Comparison of ENCODE assay signal across 8 cellular contexts in genomic region chr22:45239378-45240136, GRCh38. TPM values are rescaled to one million over a fixed set of nuclear protein-coding genes. Genes with fewer than 3 reads are reported as not detected.
DNase-seq lines count a peak whose midpoint lies in the region; ATAC-seq, FAIRE-seq and TF ChIP-seq lines count a peak whose summit lies in the region.

No MANE protein-coding gene starts in this region.

- H2AFZ ChIP-seq in OCI-LY3 (ENCODE audit: low read depth, low read length) = no peak overlapping the region
- peak overlapping the region; percentile 89 for H2AFZ ChIP-seq in neuronal stem cell (ENCODE audit: low read length)

- no peak overlapping the region for H3K4ac ChIP-seq in neuronal stem cell (ENCODE audit: low read length)

- peaks cover 15% of the 10 kb centered on the region; the same call in 1 of the 2 replicates for H4K20me1 ChIP-seq in OCI-LY3 (ENCODE audit: insufficient read depth, low read length)

- H2BK15ac ChIP-seq in neuronal stem cell (ENCODE audit: low read length) = no peak overlapping the region

- H4K8ac ChIP-seq in neuronal stem cell (ENCODE audit: low read depth, low read length) = no peak overlapping the region

- TF ChIP-seq CTCF in GM06990 (IDR thresholded peaks at IDR 0.05; ENCODE audit: insufficient read depth, low read length, poor library complexity, severe bottlenecking) (no peak), OCI-LY3 (IDR thresholded peaks at IDR 0.05; ENCODE audit: low read depth, low read length) (no peak), epithelial cell of esophagus (IDR thresholded peaks at IDR 0.05; ENCODE audit: insufficient read depth, low read depth, low read length, missing control alignments) (no peak)

- H3K4me3 ChIP-seq in GM06990 (replicated peaks; ENCODE audit: low read depth, low read length) (peak overlapping the region; percentile 77), OCI-LY3 (ENCODE audit: low read length) (peak overlapping the region; percentile 82), epithelial cell of esophagus (ENCODE audit: low read length) (peak overlapping the region; percentile 79), neuronal stem cell (ENCODE audit: low read length in 2 of 2) (peak overlapping the region; percentile 71 to 92)

- no peak for ATAC-seq in HG03521 (IDR thresholded peaks at IDR 0.05; ENCODE audit: unreplicated experiment)

- H3K4me1 ChIP-seq in OCI-LY3 (ENCODE audit: low read length) (peaks cover 33% of the 10 kb centered on the region), neuronal stem cell (ENCODE audit: control insufficient read depth in 2 of 2, insufficient read depth in 1 of 2, low read depth in 1 of 2, low read length in 2 of 2) (peaks cover 8 to 18% of the 10 kb centered on the region in 2 donors)

- no peak overlapping the region for H3K14ac ChIP-seq in neuronal stem cell (ENCODE audit: low read length)

- no peak overlapping the region for H2BK12ac ChIP-seq in neuronal stem cell (ENCODE audit: low read length)

- H2BK120ac ChIP-seq in neuronal stem cell (ENCODE audit: low read depth, low read length) = no peak overlapping the region

- H3K23ac ChIP-seq in neuronal stem cell (ENCODE audit: low read depth, low read length, poor library complexity) = peak overlapping the region; percentile 70

- H3K9ac ChIP-seq in OCI-LY3 (ENCODE audit: low read length) = peak overlapping the region; percentile 63; the same call in 1 of the 2 replicates
- H3K9ac ChIP-seq in neuronal stem cell (ENCODE audit: low read depth, low read length, poor library complexity) = peak overlapping the region; percentile 97

- DNase-seq in GM06990 (ENCODE audit: extremely low read depth, insufficient read length) = no peak
- peak; percentile 37 for DNase-seq in epithelial cell of esophagus (ENCODE audit: low read depth)
- DNase-seq in neuronal stem cell (ENCODE audit: low spot score) = no peak
- no peak for DNase-seq in GM12891 (ENCODE audit: insufficient read length, low spot score)
- DNase-seq in HTR-8/SVneo (ENCODE audit: insufficient read length, low spot score) = no peak
- no peak for DNase-seq in activated CD4-positive, CD25-positive, alpha-beta regulatory T cell (lab: John Stamatoyannopoulos, UW)

- no peak for FAIRE-seq in GM12891 (lab: Jason Lieb, UNC)
- no peak for FAIRE-seq in HTR-8/SVneo (lab: Jason Lieb, UNC)

- H3K9me3 ChIP-seq in OCI-LY3 (ENCODE audit: insufficient read depth, low read length) = no peaks in the 10 kb centered on the region
- H3K9me3 ChIP-seq in neuronal stem cell (replicated peaks in 1 of 2; ENCODE audit: control insufficient read depth in 2 of 2, insufficient read depth in 1 of 2, low read depth in 1 of 2, low read length in 2 of 2) = no peaks in the 10 kb centered on the region

- peak overlapping the region; percentile 87 for H3K18ac ChIP-seq in neuronal stem cell (ENCODE audit: low read length)

- H3K36me3 ChIP-seq in GM06990 (ENCODE audit: control insufficient read depth, insufficient read depth, low read length) = no peaks in the 10 kb centered on the region; the same call in 1 of the 2 replicates
- H3K36me3 ChIP-seq in OCI-LY3 (replicated peaks; ENCODE audit: low read depth, low read length) = no peaks in the 10 kb centered on the region
- H3K36me3 ChIP-seq in neuronal stem cell (replicated peaks in 1 of 2; ENCODE audit: control insufficient read depth in 2 of 2, insufficient read depth in 2 of 2, low read length in 2 of 2) = no peaks in the 10 kb centered on the region

- no peaks in the 10 kb centered on the region for H3K79me2 ChIP-seq in OCI-LY3 (ENCODE audit: low read length)

- H4K91ac ChIP-seq in neuronal stem cell (ENCODE audit: low read depth, low read length, poor library complexity) = no peak overlapping the region

- no peak overlapping the region for H2BK5ac ChIP-seq in neuronal stem cell (ENCODE audit: low read length)

- no peak for TF ChIP-seq POLR2A in GM12891 (IDR thresholded peaks at IDR 0.05; ENCODE audit: low read depth, low read length)

- H3K4me2 ChIP-seq in OCI-LY3 (ENCODE audit: low read length) (peak overlapping the region; percentile 96), neuronal stem cell (ENCODE audit: insufficient read depth, low read length, poor library complexity, severe bottlenecking) (peak overlapping the region; percentile 94)

- no CpG with 5 or more reads among the region's 12 CpGs for WGBS in neuronal stem cell (ENCODE audit: extremely low coverage in 2 of 2, insufficient read length in 2 of 2, insufficient replicate concordance in 1 of 2), 2 donors

- peaks cover 17% of the 10 kb centered on the region for H3K79me1 ChIP-seq in neuronal stem cell (ENCODE audit: low read depth, low read length)

- H2AK5ac ChIP-seq in neuronal stem cell (ENCODE audit: low read depth, low read length) = peak overlapping the region; percentile 56

- H3K27ac ChIP-seq in OCI-LY3 (ENCODE audit: low read length) (no peak overlapping the region), neuronal stem cell (replicated peaks; ENCODE audit: low read length) (no peak overlapping the region)

- no peaks in the 10 kb centered on the region for H3K27me3 ChIP-seq in GM06990 (replicated peaks; ENCODE audit: control insufficient read depth, insufficient read depth, low read length)
- H3K27me3 ChIP-seq in OCI-LY3 (ENCODE audit: low read depth, low read length) = 0 out of 2 replicates have a peak, but pooled peaks cover 3% of the 10 kb centered on the region
- peaks cover 0 to 8% (median 6%) of the 10 kb centered on the region in 3 experiments for H3K27me3 ChIP-seq in neuronal stem cell (ENCODE audit: control insufficient read depth in 3 of 3, insufficient read depth in 3 of 3, low read depth in 1 of 3, low read length in 3 of 3)

TF ChIP-seq in GM12891, 5 proteins besides CTCF, POLR2A, EP300 and RAD21:
- no peak for TF ChIP-seq SPI1 (IDR thresholded peaks at IDR 0.05; ENCODE audit: low read depth, low read length)
- TF ChIP-seq PAX5 (IDR thresholded peaks at IDR 0.05; ENCODE audit: insufficient read depth, low read length, severe bottlenecking) = no peak
- TF ChIP-seq POLR2AphosphoS5 (IDR thresholded peaks at IDR 0.05; ENCODE audit: low read depth, low read length) = no peak

RNA-seq across cellular contexts. Expression of gene KIAA0930, which starts 1.1 kb away (rescaled TPM):
- polyA plus RNA-seq in neuronal stem cell (2013, experiment 1 of 2) = 62.1 TPM
- polyA plus RNA-seq in neuronal stem cell (2013, experiment 2 of 2) = 61.2 TPM
- polyA plus RNA-seq in GM12891 (2012; ENCODE audit: low read depth, missing spikeins) = 43.1 TPM

RNA-seq across cellular contexts. Expression of gene UPK3A, which starts 45.2 kb away (rescaled TPM):
- 0.20 TPM for polyA plus RNA-seq in neuronal stem cell (2013, experiment 1 of 2)
- 0.25 TPM for polyA plus RNA-seq in neuronal stem cell (2013, experiment 2 of 2)
- not detected for polyA plus RNA-seq in GM12891 (2012; ENCODE audit: low read depth, missing spikeins)
